Comparison of ENCODE assay signal across 7 cellular contexts in genomic region chr7:55641273-55641691, GRCh38.
DNase-seq lines count a peak whose midpoint lies in the region; ATAC-seq and TF ChIP-seq lines count a peak whose summit lies in the region.

No MANE protein-coding gene starts in this region.

- no peak overlapping the region for H3K27ac ChIP-seq in ovary

- no peak overlapping the region for H3K4me3 ChIP-seq in ovary

- peak; percentile 85 for ATAC-seq in GM21529 (IDR thresholded peaks at IDR 0.05; ENCODE audit: unreplicated experiment)

- H3K27me3 ChIP-seq in ovary: no peaks in the 10 kb centered on the region

- WGBS in ovary, 3 donors: 0% methylated on average over 1 of the region's 1 CpG

- intact Hi-C loops in ovary (cut with DNase I): loop anchor here in 2 of 4 donors (10.0 kb wide), 2 partner anchors 324 to 434 kb away; partner anchors contain the start of gene NIPSNAP2 (in 1 of the 2)

- TF ChIP-seq CTCF in ovary (IDR thresholded peaks at IDR 0.05): peak; percentile 10 to 79 (median 70)

- TF ChIP-seq EP300 in ovary (IDR thresholded peaks at IDR 0.05): no peak

- no peaks in the 10 kb centered on the region for H3K36me3 ChIP-seq in ovary

- no peak for TF ChIP-seq POLR2A in ovary (IDR thresholded peaks at IDR 0.05)

- no peaks in the 10 kb centered on the region for H3K4me1 ChIP-seq in ovary (ENCODE audit: insufficient read depth)

- no peaks in the 10 kb centered on the region for H3K9me3 ChIP-seq in ovary

- peak; percentile 69 for DNase-seq in GM04503 (ENCODE audit: low read depth)
- peak; percentile 80 for DNase-seq in HT-29 (ENCODE audit: low spot score)
- peak; percentile 79 for DNase-seq in NCI-H774 (lab: John Stamatoyannopoulos, UW)
- peak; percentile 33 to 41 for DNase-seq in activated T-cell treated with anti-CD3 and anti-CD28 coated beads, Interleukin-2, amount 50 U/mL, for 48 hours
- DNase-seq in germinal center (ENCODE audit: low spot score): peak; percentile 42
- peak in 3 of 5 donors; percentile 23 to 37 (median 27) for DNase-seq in ovary

Comparison
In these comparisons a context has a peak if more than half of its experiments do, and no peak if none do; other contexts are left out.
1. DNase-seq: peak in every context shown above with its lines; median percentile 80 in HT-29; 79 in NCI-H774; 69 in GM04503; 42 in germinal center; 37 in activated T-cell treated with anti-CD3 and anti-CD28 coated beads, Interleukin-2, amount 50 U/mL, for 48 hours; 27 in ovary.